Comparison of ENCODE assay signal across 1 cellular context in the genomic region with DNA sequence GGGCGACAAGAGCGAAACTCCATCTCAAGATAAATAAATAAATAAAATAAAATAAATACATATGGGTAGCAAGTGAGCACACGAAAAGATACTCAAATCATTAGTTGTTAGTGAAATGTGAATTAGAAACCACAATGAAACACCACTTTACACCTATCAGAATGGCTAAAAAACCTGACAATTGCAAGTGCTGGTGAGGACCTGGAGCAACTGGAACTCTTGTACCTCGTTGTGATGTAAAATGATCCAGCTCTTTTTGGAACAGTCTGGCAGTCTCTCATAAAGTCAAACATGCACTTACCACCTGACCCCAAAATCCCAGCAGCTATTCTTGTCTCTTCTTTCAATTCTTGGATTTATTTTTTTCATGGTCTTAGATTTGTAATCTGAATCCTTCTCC.
A peak's percentile ranks its signal among the peaks of the same experiment; 100 is the strongest.
TF ChIP-seq lines count a peak whose summit lies in the region.

No MANE protein-coding gene starts in this region.

TF ChIP-seq in K562, 482 proteins besides CTCF, POLR2A, EP300 and RAD21:
- TF ChIP-seq TRIM28 (IDR thresholded peaks at IDR 0.05) (peak; percentile 26; the same call in 1 of the 2 replicates), BCOR (IDR thresholded peaks at IDR 0.05) (0 out of 2 replicates have a peak, but pooled peaks have one; percentile 14), FOXM1 (IDR thresholded peaks at IDR 0.05; ENCODE audit: low read depth) (no peak), FOXM1 (CRISPR knock-in tag; IDR thresholded peaks at IDR 0.05; ENCODE audit: low read depth) (no peak), NCOA2 (IDR thresholded peaks at IDR 0.05; ENCODE audit: partially characterized antibody in 2 of 2) (no peak), GMEB1 (CRISPR knock-in tag; IDR thresholded peaks at IDR 0.05) (no peak), POLR3A (IDR thresholded peaks at IDR 0.05; ENCODE audit: borderline replicate concordance, extremely low read depth, insufficient read depth, insufficient read length) (no peak), RBM25 (IDR thresholded peaks at IDR 0.05; ENCODE audit: low read depth, low read length, severe bottlenecking) (peak; percentile 97), TRIM24 (IDR thresholded peaks at IDR 0.05) (0 out of 4 replicates have a peak, but pooled peaks of 1 of the 2 experiments have one; percentile 15), FUS (optimal IDR thresholded peaks at IDR 0.05; ENCODE audit: low read depth, low read length) (no peak), ZNF407 (IDR thresholded peaks at IDR 0.05; ENCODE audit: low read depth) (peak; percentile 39; the same call in 1 of the 2 replicates), NCOA6 (IDR thresholded peaks at IDR 0.05) (no peak), ZFP36 (IDR thresholded peaks at IDR 0.05; ENCODE audit: low read depth, low read length, partially characterized antibody) (peak; percentile 85), HMG20B (CRISPR knock-in tag; IDR thresholded peaks at IDR 0.05) (no peak)
